Comparison of ENCODE assay signal across 11 cellular contexts in genomic region chr18:69845588-69846506, GRCh38.
DNase-seq lines count a peak whose midpoint lies in the region; ATAC-seq, FAIRE-seq and TF ChIP-seq lines count a peak whose summit lies in the region.
"Had no signal": no experiment of that assay in that cellular context is flagged by ENCODE, and none has a peak within 500 bp of the region (broad histone marks: within the 10 kb centered on the region; RNA-seq: fewer than 3 reads in every experiment).

No MANE protein-coding gene starts in this region.

- no peak for ATAC-seq in CD4-positive, alpha-beta T cell (ENCODE audit: poor library complexity)
- ATAC-seq: activated naive CD4-positive, alpha-beta T cell treated with anti-CD3 and anti-CD28 coated beads, Interleukin-2, amount 50 U/mL, for 72 hours had no signal

- H3K27ac ChIP-seq in CD4-positive, alpha-beta T cell (ENCODE audit: low read depth, low read length): no peak overlapping the region
- H3K27ac ChIP-seq in left ventricle myocardium inferior (replicated peaks): no peak overlapping the region

- no peaks in the 10 kb centered on the region for H3K9me3 Mint-ChIP-seq in CD4-positive, alpha-beta T cell
- H3K9me3 Mint-ChIP-seq: activated naive CD4-positive, alpha-beta T cell treated with anti-CD3 and anti-CD28 coated beads, Interleukin-2, amount 50 U/mL, for 72 hours; mesothelial cell of epicardium had no signal

- no peak for DNase-seq in CD4-positive, alpha-beta T cell
- DNase-seq in NCI-H526 (lab: John Stamatoyannopoulos, UW) (peak; percentile 87 to 89), left ventricle myocardium inferior (no peak), RCC 7860 (ENCODE audit: low spot score) (no peak), RKO (ENCODE audit: low spot score) (no peak)
- DNase-seq in activated effector memory CD4-positive, alpha-beta T cell treated with Interleukin-2 at 50 U/mL for 16 hours: no peak
- DNase-seq in NK-92 treated with Interleukin-12 subunit alpha and Interleukin-12 subunit beta, amount 100 ng/mL, for 24 hours (lab: John Stamatoyannopoulos, UW): no peak
- DNase-seq: NCI-H1930 had no signal

- POLR2A ChIA-PET in CD4-positive, alpha-beta T cell (lab: Charles Lee): no interaction called here

- peak; percentile 26 for TF ChIP-seq CTCF in CD4-positive, alpha-beta T cell (IDR thresholded peaks at IDR 0.05)
- no peak for TF ChIP-seq CTCF in left ventricle myocardium inferior (IDR thresholded peaks at IDR 0.05; ENCODE audit: borderline replicate concordance)

- peaks cover 8% of the 10 kb centered on the region for H3K4me1 ChIP-seq in left ventricle myocardium inferior

- H3K9me3 ChIP-seq in CD4-positive, alpha-beta T cell (ENCODE audit: control insufficient read depth, low read length): no peaks in the 10 kb centered on the region
- H3K9me3 ChIP-seq in left ventricle myocardium inferior (replicated peaks): no peaks in the 10 kb centered on the region

- H3K4me1 Mint-ChIP-seq in CD4-positive, alpha-beta T cell (ENCODE audit: low read depth): no peaks in the 10 kb centered on the region

- intact Hi-C loops in CD4-positive, alpha-beta T cell (cut with DNase I, micrococcal nuclease): no loop called here
- intact Hi-C loops in left ventricle myocardium inferior (cut with micrococcal nuclease): no loop called here

- H3K27me3 Mint-ChIP-seq in CD4-positive, alpha-beta T cell: no peaks in the 10 kb centered on the region

- no peaks in the 10 kb centered on the region for H3K36me3 ChIP-seq in left ventricle myocardium inferior

- CTCF ChIA-PET in CD4-positive, alpha-beta T cell (lab: Charles Lee): no interaction called here

- no peak overlapping the region for H3K4me3 Mint-ChIP-seq in CD4-positive, alpha-beta T cell
- H3K4me3 Mint-ChIP-seq: mesothelial cell of epicardium had no signal

- TF ChIP-seq EP300 in Ishikawa (IDR thresholded peaks at IDR 0.05; ENCODE audit: borderline replicate concordance): peak; percentile 79

- H3K4me3 ChIP-seq in left ventricle myocardium inferior: peak overlapping the region; percentile 11

- FAIRE-seq in RCC 7860 (lab: Jason Lieb, UNC): no peak

- H3K27ac Mint-ChIP-seq in CD4-positive, alpha-beta T cell: no peak overlapping the region
- H3K27ac Mint-ChIP-seq: activated naive CD4-positive, alpha-beta T cell treated with anti-CD3 and anti-CD28 coated beads, Interleukin-2, amount 50 U/mL, for 72 hours; mesothelial cell of epicardium had no signal

- TF ChIP-seq RAD21 in Ishikawa (IDR thresholded peaks at IDR 0.05; ENCODE audit: low read depth): peak; percentile 34

- peaks cover 7% of the 10 kb centered on the region for H3K36me3 Mint-ChIP-seq in CD4-positive, alpha-beta T cell (ENCODE audit: low read depth)
- H3K36me3 Mint-ChIP-seq: activated naive CD4-positive, alpha-beta T cell treated with anti-CD3 and anti-CD28 coated beads, Interleukin-2, amount 50 U/mL, for 72 hours; mesothelial cell of epicardium had no signal

- H3K27me3 ChIP-seq in CD4-positive, alpha-beta T cell (ENCODE audit: control insufficient read depth, insufficient read depth, low read length): no peaks in the 10 kb centered on the region
- no peaks in the 10 kb centered on the region for H3K27me3 ChIP-seq in left ventricle myocardium inferior (ENCODE audit: low read depth)

TF ChIP-seq in Ishikawa, 13 proteins besides CTCF, POLR2A, EP300 and RAD21:
- TF ChIP-seq ZBTB7A (IDR thresholded peaks at IDR 0.05; ENCODE audit: low read depth) (no peak), MAX (IDR thresholded peaks at IDR 0.05) (0 out of 2 replicates have a peak, but pooled peaks have one; percentile 45), REST (IDR thresholded peaks at IDR 0.05; ENCODE audit: low read depth) (no peak), USF1 (IDR thresholded peaks at IDR 0.05) (no peak), TCF12 (IDR thresholded peaks at IDR 0.05; ENCODE audit: low read depth) (peak; percentile 71), TEAD4 (IDR thresholded peaks at IDR 0.05) (peak; percentile 91), EGR1 (IDR thresholded peaks at IDR 0.05) (no peak), CEBPB (IDR thresholded peaks at IDR 0.05) (no peak), CREB1 (IDR thresholded peaks at IDR 0.05; ENCODE audit: low read depth) (no peak), TAF1 (IDR thresholded peaks at IDR 0.05; ENCODE audit: low read depth) (no peak), NFIC (IDR thresholded peaks at IDR 0.05) (peak; percentile 92), FOXM1 (IDR thresholded peaks at IDR 0.05; ENCODE audit: borderline replicate concordance, low read depth) (peak; percentile 63; the same call in 1 of the 2 replicates), YY1 (IDR thresholded peaks at IDR 0.05; ENCODE audit: low read depth) (no peak)

Comparison
In these comparisons a context has a peak if more than half of its experiments do, and no peak if none do; other contexts are left out.
1. DNase-seq: peak in NCI-H526 (2 of 2); none in CD4-positive, alpha-beta T cell (0 of 10), left ventricle myocardium inferior (single experiment), RCC 7860 (single experiment), RKO (single experiment), activated effector memory CD4-positive, alpha-beta T cell treated with Interleukin-2 at 50 U/mL for 16 hours (single experiment) and NK-92 treated with Interleukin-12 subunit alpha and Interleukin-12 subunit beta, amount 100 ng/mL, for 24 hours (single experiment).